8 cellular contexts compared by ENCODE assay signal in genomic region chr12:4118017-4118510, GRCh38.
A peak's percentile ranks its signal among the peaks of the same experiment; 100 is the strongest.
DNase-seq lines count a peak whose midpoint lies in the region; ATAC-seq and TF ChIP-seq lines count a peak whose summit lies in the region.

No MANE protein-coding gene starts in this region.

- H4K20me1 ChIP-seq in DOHH2 (ENCODE audit: control insufficient read depth, insufficient read depth, low read depth, low read length), result 0 out of 2 replicates have a peak, but pooled peaks cover 9% of the 10 kb centered on the region

- ATAC-seq in GM19452 (IDR thresholded peaks at IDR 0.05; ENCODE audit: unreplicated experiment) (peak; percentile 37), HG03520 (IDR thresholded peaks at IDR 0.05; ENCODE audit: unreplicated experiment) (peak; percentile 31), GM19463 (IDR thresholded peaks at IDR 0.05; ENCODE audit: unreplicated experiment) (no peak)
- ATAC-seq in activated CD8-positive, alpha-beta memory T cell treated with anti-CD3 and anti-CD28 coated beads, Interleukin-2, amount 10 ng/mL, durations not matched to agents 7 days and 5 days, result peak; percentile 30

- no peaks in the 10 kb centered on the region for H3K9me3 Mint-ChIP-seq in activated CD8-positive, alpha-beta memory T cell treated with anti-CD3 and anti-CD28 coated beads, Interleukin-2, amount 10 ng/mL, durations not matched to agents 7 days and 5 days (ENCODE audit: low read depth)
- peaks cover 0 to 2% (median 0%) of the 10 kb centered on the region in 6 donors for H3K9me3 Mint-ChIP-seq in immature natural killer cell

- peaks cover 15% of the 10 kb centered on the region for H3K4me1 ChIP-seq in DOHH2 (ENCODE audit: control insufficient read depth, low read length)

- H3K27me3 ChIP-seq in DOHH2 (ENCODE audit: control insufficient read depth, low read length), result peaks cover 56% of the 10 kb centered on the region

- CTCF ChIA-PET in activated CD8-positive, alpha-beta memory T cell treated with anti-CD3 and anti-CD28 coated beads, Interleukin-2, amount 10 ng/mL, durations not matched to agents 7 days and 5 days (lab: Charles Lee), result interaction anchor here (0.8 to 8.7 kb wide), 10 partner anchors 11 to 234 kb away, joined by 3 to 67 read pairs (median 6); no protein-coding TSS in a partner anchor

- peak overlapping the region; percentile 59 for H3K4me3 Mint-ChIP-seq in activated CD8-positive, alpha-beta memory T cell treated with anti-CD3 and anti-CD28 coated beads, Interleukin-2, amount 10 ng/mL, durations not matched to agents 7 days and 5 days
- peak overlapping the region; percentile 53 to 85 (median 74) for H3K4me3 Mint-ChIP-seq in immature natural killer cell

- no peaks in the 10 kb centered on the region for H3F3A ChIP-seq in DOHH2 (ENCODE audit: control insufficient read depth, insufficient read depth)

- peak overlapping the region; percentile 89 for H3K27ac Mint-ChIP-seq in activated CD8-positive, alpha-beta memory T cell treated with anti-CD3 and anti-CD28 coated beads, Interleukin-2, amount 10 ng/mL, durations not matched to agents 7 days and 5 days
- H3K27ac Mint-ChIP-seq in immature natural killer cell, result peak overlapping the region in 5 of 6 donors; percentile 3 to 85 (median 70)

- H3K79me2 ChIP-seq in DOHH2 (ENCODE audit: control insufficient read depth, low read length), result no peaks in the 10 kb centered on the region

- DNase-seq in activated CD8-positive, alpha-beta memory T cell treated with anti-CD3 and anti-CD28 coated beads, Interleukin-2, amount 10 ng/mL, durations not matched to agents 7 days and 5 days, result peak; percentile 47
- DNase-seq in immature natural killer cell (peak; percentile 13 to 24 (median 14)), NCI-H510A (lab: John Stamatoyannopoulos, UW) (no peak), activated gamma-delta T cell (lab: John Stamatoyannopoulos, UW) (no peak)

- peak overlapping the region; percentile 47 for H3K4me2 ChIP-seq in DOHH2 (ENCODE audit: low read length)

- no peaks in the 10 kb centered on the region for H3K9me3 ChIP-seq in DOHH2 (ENCODE audit: control insufficient read depth, insufficient read depth, low read length)

- H3K27ac ChIP-seq in DOHH2 (ENCODE audit: low read depth, low read length), result no peak overlapping the region

- no peaks in the 10 kb centered on the region for H3K27me3 Mint-ChIP-seq in activated CD8-positive, alpha-beta memory T cell treated with anti-CD3 and anti-CD28 coated beads, Interleukin-2, amount 10 ng/mL, durations not matched to agents 7 days and 5 days
- peaks cover 8 to 13% (median 13%) of the 10 kb centered on the region in 3 donors for H3K27me3 Mint-ChIP-seq in immature natural killer cell (ENCODE audit: low read depth in 3 of 3)

- H3K4me1 Mint-ChIP-seq in activated CD8-positive, alpha-beta memory T cell treated with anti-CD3 and anti-CD28 coated beads, Interleukin-2, amount 10 ng/mL, durations not matched to agents 7 days and 5 days, result peaks cover 70% of the 10 kb centered on the region
- peaks cover 17 to 25% of the 10 kb centered on the region in 2 donors for H3K4me1 Mint-ChIP-seq in immature natural killer cell

- 0 out of 2 replicates have a peak overlapping the region, but pooled peaks have one; percentile 30 for H3K4me3 ChIP-seq in DOHH2 (ENCODE audit: low read length)

- H3K9me2 ChIP-seq in DOHH2 (replicated peaks; ENCODE audit: control insufficient read depth, low read length), result no peaks in the 10 kb centered on the region

- TF ChIP-seq CTCF in DOHH2 (IDR thresholded peaks at IDR 0.05; ENCODE audit: low read depth, low read length, poor library complexity, severe bottlenecking), result no peak

- H3K36me3 ChIP-seq in DOHH2 (ENCODE audit: control insufficient read depth, low read length), result no peaks in the 10 kb centered on the region

- H3K36me3 Mint-ChIP-seq in activated CD8-positive, alpha-beta memory T cell treated with anti-CD3 and anti-CD28 coated beads, Interleukin-2, amount 10 ng/mL, durations not matched to agents 7 days and 5 days, result no peaks in the 10 kb centered on the region
- no peaks in the 10 kb centered on the region for H3K36me3 Mint-ChIP-seq in immature natural killer cell

Comparison
In these comparisons a context has a peak if more than half of its experiments do, and no peak if none do; other contexts are left out.
1. DNase-seq: peak in activated CD8-positive, alpha-beta memory T cell treated with anti-CD3 and anti-CD28 coated beads, Interleukin-2, amount 10 ng/mL, durations not matched to agents 7 days and 5 days (single experiment) and immature natural killer cell (3 of 3); none in NCI-H510A (single experiment) and activated gamma-delta T cell (single experiment).